19 cellular contexts compared by ENCODE assay signal in genomic region chr1:60596791-60597748, GRCh38.
DNase-seq lines count a peak whose midpoint lies in the region; ATAC-seq and TF ChIP-seq lines count a peak whose summit lies in the region.
"Had no signal": no experiment of that assay in that cellular context is flagged by ENCODE, and none has a peak within 500 bp of the region (broad histone marks: within the 10 kb centered on the region; RNA-seq: fewer than 3 reads in every experiment).

No MANE protein-coding gene starts in this region.

- no peaks in the 10 kb centered on the region for H3K36me3 ChIP-seq in adipocyte (ENCODE audit: control insufficient read depth, insufficient read depth, low read length, severe bottlenecking)
- H3K36me3 ChIP-seq in esophagus squamous epithelium: no peaks in the 10 kb centered on the region
- H3K36me3 ChIP-seq in mesenchymal stem cell (ENCODE audit: control insufficient read depth in 1 of 2, insufficient read depth in 2 of 2, low read depth in 1 of 2, low read length in 2 of 2): no peaks in the 10 kb centered on the region
- H3K36me3 ChIP-seq: gastroesophageal sphincter had no signal

- no peak overlapping the region for H3K14ac ChIP-seq in mesenchymal stem cell (ENCODE audit: low read length in 2 of 2)

- H2AFZ ChIP-seq in mesenchymal stem cell (ENCODE audit: low read depth, low read length): no peak overlapping the region
- H2AFZ ChIP-seq: GM23338, PC-9 had no signal

- H3K4ac ChIP-seq in mesenchymal stem cell (ENCODE audit: low read depth in 1 of 2, low read length in 2 of 2): no peak overlapping the region

- no peak overlapping the region for H2BK5ac ChIP-seq in mesenchymal stem cell (ENCODE audit: low read depth, low read length, poor library complexity, severe bottlenecking)

- no peak overlapping the region for H2BK120ac ChIP-seq in mesenchymal stem cell (ENCODE audit: low read depth, low read length)

- H2BK12ac ChIP-seq in mesenchymal stem cell (ENCODE audit: low read length in 2 of 2): no peak overlapping the region

- no peak overlapping the region for H3K23ac ChIP-seq in mesenchymal stem cell (ENCODE audit: low read length in 2 of 2)

- no peak overlapping the region for H3K4me3 ChIP-seq in adipocyte (ENCODE audit: low read length)
- no peak overlapping the region for H3K4me3 ChIP-seq in foreskin fibroblast (ENCODE audit: low read depth in 1 of 2, low read length in 2 of 2)
- no peak overlapping the region for H3K4me3 ChIP-seq in esophagus squamous epithelium
- no peak overlapping the region for H3K4me3 ChIP-seq in mesenchymal stem cell (ENCODE audit: insufficient read depth in 1 of 2, low read depth in 1 of 2, low read length in 2 of 2)
- H3K4me3 ChIP-seq: gastroesophageal sphincter, GM23338, PC-9, SK-N-MC had no signal

- TF ChIP-seq POLR2A in esophagus squamous epithelium (IDR thresholded peaks at IDR 0.05): no peak

- ATAC-seq in HG02852 (IDR thresholded peaks at IDR 0.05; ENCODE audit: unreplicated experiment): no peak
- ATAC-seq: gastroesophageal sphincter; GM23338; stimulated activated naive CD8-positive, alpha-beta T cell treated with anti-CD3 and anti-CD28 coated beads, Interleukin-15, amount 100 ng/mL, for 72 hours had no signal

- no peak overlapping the region for H3K4me2 ChIP-seq in mesenchymal stem cell (ENCODE audit: low read length, poor library complexity, severe bottlenecking)
- H3K4me2 ChIP-seq: GM23338, PC-9 had no signal

- H3K9ac ChIP-seq in adipocyte (ENCODE audit: low read length) (no peak overlapping the region), mesenchymal stem cell (ENCODE audit: low read length) (no peak overlapping the region)

- H3K79me1 ChIP-seq in mesenchymal stem cell (replicated peaks; ENCODE audit: low read length, poor library complexity, severe bottlenecking): no peaks in the 10 kb centered on the region

- H3K4me1 ChIP-seq in adipocyte (ENCODE audit: control insufficient read depth, insufficient read depth, low read length) (no peaks in the 10 kb centered on the region), esophagus squamous epithelium (no peaks in the 10 kb centered on the region), mesenchymal stem cell (ENCODE audit: control insufficient read depth, insufficient read depth, low read depth, low read length) (no peaks in the 10 kb centered on the region)
- H3K4me1 ChIP-seq: gastroesophageal sphincter had no signal

- WGBS in esophagus squamous epithelium, 2 donors: 62 to 76% methylated on average over 8 of the region's 8 CpGs
- 63% methylated on average over 8 of the region's 8 CpGs for WGBS in mesenchymal stem cell

- H4K91ac ChIP-seq in mesenchymal stem cell (ENCODE audit: low read length): no peak overlapping the region

- H3K18ac ChIP-seq in mesenchymal stem cell (ENCODE audit: low read depth in 1 of 2, low read length in 2 of 2): no peak overlapping the region

- DNase-seq in A172 (ENCODE audit: low spot score): peak; percentile 20
- peak; percentile 66 for DNase-seq in HT1080 (ENCODE audit: low read depth)
- DNase-seq in adipocyte (ENCODE audit: low read depth): peak; percentile 36
- DNase-seq in foreskin fibroblast: peak; percentile 41 to 65
- no peak for DNase-seq in esophagus squamous epithelium (lab: John Stamatoyannopoulos, UW)
- DNase-seq in mesenchymal stem cell: no peak
- no peak for DNase-seq in NCI-H510A (lab: John Stamatoyannopoulos, UW)
- DNase-seq: ACHN; activated CD4-positive, alpha-beta memory T cell treated with anti-CD3 and anti-CD28 coated beads for 36 hours; activated T-cell treated with anti-CD3 and anti-CD28 coated beads, Interleukin-2, amount 50 U/mL, for 48 hours; naive B cell; NCI-H2081 treated with DMSO at 0.1 percent for 48 hours; NCI-H69; PC-9; stimulated activated naive CD8-positive, alpha-beta T cell treated with anti-CD3 and anti-CD28 coated beads, Interleukin-15, amount 100 ng/mL, for 72 hours had no signal

- intact Hi-C loops in esophagus squamous epithelium (cut with DNase I): no loop called here

- H3K27ac ChIP-seq in esophagus squamous epithelium (no peak overlapping the region), mesenchymal stem cell (ENCODE audit: low read length, poor library complexity, severe bottlenecking) (no peak overlapping the region)
- H3K27ac ChIP-seq: gastroesophageal sphincter, PC-9, SK-N-MC had no signal

- TF ChIP-seq CTCF in foreskin fibroblast (IDR thresholded peaks at IDR 0.05; ENCODE audit: low read depth, low read length) (no peak), esophagus squamous epithelium (IDR thresholded peaks at IDR 0.05) (no peak)

- H2BK15ac ChIP-seq in mesenchymal stem cell (ENCODE audit: low read depth, poor library complexity, severe bottlenecking): no peak overlapping the region

- H2AK5ac ChIP-seq in mesenchymal stem cell (ENCODE audit: low read length, severe bottlenecking): no peak overlapping the region

- peaks cover 3% of the 10 kb centered on the region for H3K9me3 ChIP-seq in adipocyte (ENCODE audit: control insufficient read depth, low read length)
- H3K9me3 ChIP-seq in esophagus squamous epithelium: no peaks in the 10 kb centered on the region
- H3K9me3 ChIP-seq in mesenchymal stem cell (ENCODE audit: control insufficient read depth, low read length): peaks cover 2% of the 10 kb centered on the region

- H4K8ac ChIP-seq in mesenchymal stem cell (ENCODE audit: low read length): no peak overlapping the region

- H3K27me3 ChIP-seq in adipocyte (replicated peaks; ENCODE audit: control insufficient read depth, insufficient read depth, low read length) (no peaks in the 10 kb centered on the region), esophagus squamous epithelium (no peaks in the 10 kb centered on the region), mesenchymal stem cell (ENCODE audit: control insufficient read depth in 1 of 2, insufficient read depth in 1 of 2, low read length in 2 of 2) (no peaks in the 10 kb centered on the region)
- H3K27me3 ChIP-seq: gastroesophageal sphincter had no signal

Comparison
In these comparisons a context has a peak if more than half of its experiments do, and no peak if none do; other contexts are left out.
1. DNase-seq: peak in A172 (single experiment), HT1080 (single experiment), adipocyte (single experiment) and foreskin fibroblast (2 of 2); none in esophagus squamous epithelium (single experiment), mesenchymal stem cell (single experiment) and NCI-H510A (single experiment).